Comparison of ENCODE assay signal across 1 cellular context in genomic region chrX:155857561-155857960, GRCh38.
TF ChIP-seq lines count a peak whose summit lies in the region.

No MANE protein-coding gene starts in this region.

TF ChIP-seq in GM12878, 131 proteins besides CTCF, POLR2A, EP300 and RAD21 (continued from another document):
- TF ChIP-seq E2F8 (IDR thresholded peaks at IDR 0.05; ENCODE audit: low read depth, partially characterized antibody) (no peak), FOS (IDR thresholded peaks at IDR 0.05; ENCODE audit: borderline replicate concordance, extremely low read depth, insufficient read length) (no peak), ZNF687 (IDR thresholded peaks at IDR 0.05) (no peak), EED (IDR thresholded peaks at IDR 0.05; ENCODE audit: low read depth) (no peak), CUX1 (IDR thresholded peaks at IDR 0.05; ENCODE audit: insufficient replicate concordance, low read depth, low read length) (no peak)
TF ChIP-seq in GM12878: peak in this region for 0.
